ENCODE assay signal across 8 cellular contexts in genomic region chr7:98284335-98285036, GRCh38. TPM values are rescaled to one million over a fixed set of nuclear protein-coding genes. Genes with fewer than 3 reads are reported as not detected.
DNase-seq lines count a peak whose midpoint lies in the region; ATAC-seq and TF ChIP-seq lines count a peak whose summit lies in the region.

No MANE protein-coding gene starts in this region.

- no peak overlapping the region; the same call in 1 of the 2 replicates for H3K14ac ChIP-seq in H9 (ENCODE audit: insufficient read depth, low read length)

- TF ChIP-seq CTCF in H9 (conservative IDR thresholded peaks at IDR 0.05) = no peak
- TF ChIP-seq CTCF in VCaP (conservative IDR thresholded peaks at IDR 0.05) = no peak
- TF ChIP-seq CTCF in glutamatergic neuron (IDR thresholded peaks at IDR 0.05; ENCODE audit: partially characterized antibody, unreplicated experiment) = no peak
- TF ChIP-seq CTCF in ovary (IDR thresholded peaks at IDR 0.05) = no peak

- H4K91ac ChIP-seq in H9 (ENCODE audit: insufficient read length, low read depth, low read length) = no peak overlapping the region

- no peak overlapping the region for H2AK5ac ChIP-seq in H9 (ENCODE audit: insufficient read length, low read length)

- H3K27ac ChIP-seq in H9 (ENCODE audit: insufficient read length, low read depth, low read length) = no peak overlapping the region
- H3K27ac ChIP-seq in VCaP = peak overlapping the region; percentile 97
- H3K27ac ChIP-seq in ovary = peak overlapping the region; percentile 20 to 64

- H2BK15ac ChIP-seq in H9 (ENCODE audit: low read depth, low read length) = no peak overlapping the region

- H3K36me3 ChIP-seq in ovary = no peaks in the 10 kb centered on the region

- no peaks in the 10 kb centered on the region for H3K27me3 ChIP-seq in H9 (ENCODE audit: insufficient read depth, low read length)
- H3K27me3 ChIP-seq in ovary = no peaks in the 10 kb centered on the region

- no peaks in the 10 kb centered on the region for H3K9me3 ChIP-seq in H9 (ENCODE audit: control insufficient read depth, low read depth, low read length)
- no peaks in the 10 kb centered on the region for H3K9me3 ChIP-seq in ovary

- peaks cover 6 to 18% (median 17%) of the 10 kb centered on the region in 3 experiments for H3K36me3 Mint-ChIP-seq in H9 (ENCODE audit: insufficient read depth in 1 of 3, low read depth in 3 of 3)
- H3K36me3 Mint-ChIP-seq in glutamatergic neuron (ENCODE audit: unreplicated experiment) = no peaks in the 10 kb centered on the region

- no peak overlapping the region for H3K4ac ChIP-seq in H9 (ENCODE audit: low read depth, low read length)

- H3K23me2 ChIP-seq in H9 (ENCODE audit: insufficient read length, low read depth, low read length, poor library complexity, severe bottlenecking) = peaks cover 11% of the 10 kb centered on the region

- WGBS in H9 (ENCODE audit: extremely low coverage, insufficient read length, low lambda C conversion rate) = no CpG with 5 or more reads among the region's 20 CpGs
- WGBS in ovary, 3 donors = 28 to 33% (median 31%) methylated on average over 20 of the region's 20 CpGs

- H3K4me2 ChIP-seq in H9 (ENCODE audit: insufficient read depth, insufficient read length, low read length) = no peak overlapping the region

- no peaks in the 10 kb centered on the region; the same call in 1 of the 2 replicates for H3K4me1 ChIP-seq in H9 (ENCODE audit: insufficient read depth, low read length)
- H3K4me1 ChIP-seq in ovary (ENCODE audit: insufficient read depth) = peaks cover 38% of the 10 kb centered on the region

- no peak overlapping the region for H3T11ph ChIP-seq in H9 (ENCODE audit: low read length)

- no peak overlapping the region for H3K56ac ChIP-seq in H9 (ENCODE audit: insufficient read length, low read depth, low read length)

- peak overlapping the region in 1 of 3 experiments; percentile 96; a peak in 2 of 7 replicates for H3K27ac Mint-ChIP-seq in H9
- H3K27ac Mint-ChIP-seq in glutamatergic neuron (ENCODE audit: unreplicated experiment) = peak overlapping the region; percentile 38

- H3K4me3 ChIP-seq in ovary = peak overlapping the region; percentile 98

- peaks cover 2% of the 10 kb centered on the region; the same call in 1 of the 2 replicates for H3K79me2 ChIP-seq in H9 (ENCODE audit: insufficient read depth, low read length)

- H4K8ac ChIP-seq in H9 (replicated peaks; ENCODE audit: insufficient read length, low read depth, low read length) = no peak overlapping the region

- H3K9me3 Mint-ChIP-seq in H9 (no peaks in the 10 kb centered on the region), glutamatergic neuron (ENCODE audit: unreplicated experiment) (peaks cover 9% of the 10 kb centered on the region)

- no peak overlapping the region for H3K9ac ChIP-seq in H9 (ENCODE audit: extremely low read depth, insufficient read length, low read length)

- no peaks in the 10 kb centered on the region for H4K20me1 ChIP-seq in H9 (ENCODE audit: control insufficient read depth, insufficient read depth, insufficient read length)

- no peak for ATAC-seq in HG02759 (IDR thresholded peaks at IDR 0.05; ENCODE audit: unreplicated experiment)

- no peak overlapping the region for H2AFZ ChIP-seq in H9 (ENCODE audit: low read length)

- H2BK12ac ChIP-seq in H9 (ENCODE audit: insufficient read length, low read depth, low read length) = no peak overlapping the region

- no peak overlapping the region for H3K18ac ChIP-seq in H9 (ENCODE audit: insufficient read length, low read depth, low read length)

- H3K27me3 Mint-ChIP-seq in H9 (ENCODE audit: low read depth) = no peaks in the 10 kb centered on the region; the same call in 1 of the 2 replicates
- H3K27me3 Mint-ChIP-seq in glutamatergic neuron (ENCODE audit: unreplicated experiment) = peaks cover 21% of the 10 kb centered on the region

- H2BK120ac ChIP-seq in H9 (ENCODE audit: low read depth, low read length, poor library complexity, severe bottlenecking) = no peak overlapping the region

- H3K4me1 Mint-ChIP-seq in H9 (peaks cover 30 to 37% of the 10 kb centered on the region in 2 experiments), glutamatergic neuron (ENCODE audit: low read depth, unreplicated experiment) (peaks cover 27% of the 10 kb centered on the region)

- H3K4me3 Mint-ChIP-seq in H9 (peak overlapping the region in 1 of 2 experiments; percentile 17; a peak in 2 of 5 replicates), glutamatergic neuron (ENCODE audit: unreplicated experiment) (peak overlapping the region; percentile 96)

- no peak overlapping the region for H3K23ac ChIP-seq in H9 (ENCODE audit: insufficient read length, low read depth, low read length)

- intact Hi-C loops in ovary (cut with DNase I) = no loop called here

- no peak overlapping the region for H2BK20ac ChIP-seq in H9 (ENCODE audit: low read depth, low read length, poor library complexity, severe bottlenecking)

- TF ChIP-seq EP300 in ovary (IDR thresholded peaks at IDR 0.05) = no peak

- DNase-seq in H9 (peak; percentile 43), glutamatergic neuron (no peak), ovary (peak; percentile 34 to 52 (median 42)), NCI-H1930 (lab: John Stamatoyannopoulos, UW) (no peak), cortex of kidney (lab: John Stamatoyannopoulos, UW) (no peak), cerebellum (ENCODE audit: low spot score) (no peak)

- no peak overlapping the region for H2BK5ac ChIP-seq in H9 (ENCODE audit: insufficient read length, low read length)

- no peak for TF ChIP-seq POLR2A in ovary (IDR thresholded peaks at IDR 0.05)

- H4K5ac ChIP-seq in H9 (ENCODE audit: insufficient read length, low read depth, low read length) = no peak overlapping the region

- peaks cover 6% of the 10 kb centered on the region for H3K79me1 ChIP-seq in H9 (ENCODE audit: insufficient read depth, low read depth, low read length, poor library complexity, severe bottlenecking)

RNA-seq across cellular contexts. Expression of gene BRI3, which starts 3.0 kb away (rescaled TPM):
- 99.7 and 102 TPM in 2 replicates for total RNA-seq in H9 (2021)
- total RNA-seq in glutamatergic neuron (ENCODE audit: unreplicated experiment) = 176 TPM
- total RNA-seq in ovary = 100 to 1,000 TPM in 5 of 7 donors, 10 to 100 TPM in 2; 19.9 to 161 (median 133) TPM
- 100 to 1,000 TPM; 101 to 149 TPM for polyA plus RNA-seq in ovary
- 19.1 TPM for total RNA-seq in cerebellum

RNA-seq across cellular contexts. Expression of gene TECPR1, which starts 32.5 kb away (rescaled TPM):
- total RNA-seq in H9 (2021) (13.9 and 15.6 TPM in 2 replicates), glutamatergic neuron (ENCODE audit: unreplicated experiment) (174 TPM), ovary (10 to 100 TPM in 6 of 7 donors, 1 to 10 TPM in 1; 5.5 to 28.1 (median 21.5) TPM), cerebellum (22.8 TPM)
- polyA plus RNA-seq in ovary = 1 to 10 TPM; 4.2 to 8.6 TPM

Comparison
In these comparisons a context has a peak if more than half of its experiments do, and no peak if none do; other contexts are left out.
1. DNase-seq: peak in H9 (single experiment) and ovary (5 of 5); none in glutamatergic neuron (single experiment), NCI-H1930 (0 of 2), cortex of kidney (single experiment) and cerebellum (single experiment).